Comparison of ENCODE assay signal across 8 cellular contexts in the genomic region with DNA sequence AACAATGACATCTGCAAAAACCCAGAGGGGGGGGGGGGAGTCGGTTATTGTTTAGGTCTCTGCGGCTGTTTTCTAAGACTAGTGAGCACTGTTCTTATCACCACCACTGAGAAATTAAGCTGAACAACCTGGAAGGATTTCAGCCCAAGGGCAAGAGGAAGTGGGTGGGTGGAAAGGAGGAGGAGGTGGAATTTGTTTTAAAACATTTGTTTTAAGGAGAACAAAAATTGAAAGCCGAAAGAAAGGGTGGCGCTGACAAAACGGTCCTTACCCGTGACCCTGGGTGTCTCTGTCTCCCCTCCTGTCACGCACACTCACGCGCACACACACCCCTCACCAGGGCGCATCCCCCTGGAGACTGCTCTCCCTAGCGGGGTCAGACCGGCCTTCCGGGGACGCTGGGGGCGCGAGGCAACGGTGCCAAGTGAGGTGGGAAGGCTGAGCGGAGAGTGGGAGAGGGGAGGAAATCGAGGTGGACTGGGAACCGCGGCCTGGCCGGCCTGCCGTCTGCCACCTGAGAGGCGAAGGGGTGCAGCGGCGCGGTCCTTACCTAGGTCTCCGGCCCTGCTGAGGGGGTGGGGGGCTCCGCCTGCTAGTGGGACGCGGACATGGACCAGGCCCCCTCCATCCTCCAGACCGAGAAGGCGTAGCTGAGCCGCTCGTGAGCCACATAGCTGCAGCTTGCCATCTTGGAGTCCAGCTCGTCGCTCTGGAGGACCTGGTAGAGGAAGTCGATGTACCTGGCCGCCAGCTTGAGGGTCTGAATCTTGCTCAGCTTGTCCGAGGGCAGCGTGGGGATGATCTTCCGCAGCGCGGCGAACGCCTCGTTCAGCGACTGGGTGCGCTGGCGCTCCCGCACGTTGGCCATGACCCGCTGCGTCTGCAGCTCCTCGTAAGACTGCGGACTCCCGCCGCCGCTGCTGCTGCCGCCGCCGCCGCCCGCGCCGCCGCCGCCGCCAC. TPM values are rescaled to one million over a fixed set of nuclear protein-coding genes. Genes with fewer than 3 reads are reported as not detected.
DNase-seq lines count a peak whose midpoint lies in the region; ATAC-seq and TF ChIP-seq lines count a peak whose summit lies in the region.

No MANE protein-coding gene starts in this region.

- peak overlapping the region; percentile 62 for H3K4me3 ChIP-seq in retinal pigment epithelial cell (ENCODE audit: low read length)

- no peak for TF ChIP-seq CTCF in GM10266 (IDR thresholded peaks at IDR 0.05; ENCODE audit: control insufficient read depth, insufficient read depth, low read depth, missing control alignments)
- TF ChIP-seq CTCF in retinal pigment epithelial cell (conservative IDR thresholded peaks at IDR 0.05; ENCODE audit: low read depth, low read length): no peak

- intact Hi-C loops in Right ventricle myocardium superior (cut with DNase I): no loop called here

- ATAC-seq in HG03442 (IDR thresholded peaks at IDR 0.05; ENCODE audit: unreplicated experiment) (peak; percentile 24), Right ventricle myocardium superior (ENCODE audit: poor library complexity) (no peak), GM21717 (IDR thresholded peaks at IDR 0.05; ENCODE audit: unreplicated experiment) (no peak)

- DNase-seq in GM10266 (ENCODE audit: extremely low spot score): peak; percentile 56
- DNase-seq in UCSD-AML1 (lab: John Stamatoyannopoulos, UW; ENCODE audit: unreplicated experiment): peak; percentile 11
- DNase-seq in Right ventricle myocardium superior: peak; percentile 43
- DNase-seq in retinal pigment epithelial cell (ENCODE audit: low read depth): no peak
- no peak for DNase-seq in RKO (ENCODE audit: low spot score)
- DNase-seq in NCI-H1436 treated with DMSO at 0.1 percent for 48 hours (lab: John Stamatoyannopoulos, UW): no peak

RNA-seq across cellular contexts. Expression of a gene that starts 1.0 kb away (rescaled TPM):
- 1.4 TPM for total RNA-seq in Right ventricle myocardium superior

RNA-seq across cellular contexts. Expression of a gene that starts 28.8 kb away (rescaled TPM):
- total RNA-seq in Right ventricle myocardium superior: not detected

Comparison
In these comparisons a context has a peak if more than half of its experiments do, and no peak if none do; other contexts are left out.
1. DNase-seq: peak in GM10266 (single experiment), UCSD-AML1 (single experiment) and Right ventricle myocardium superior (single experiment); none in retinal pigment epithelial cell (single experiment), RKO (single experiment) and NCI-H1436 treated with DMSO at 0.1 percent for 48 hours (single experiment).